Comparison of ENCODE assay signal across 8 cellular contexts in the genomic region with DNA sequence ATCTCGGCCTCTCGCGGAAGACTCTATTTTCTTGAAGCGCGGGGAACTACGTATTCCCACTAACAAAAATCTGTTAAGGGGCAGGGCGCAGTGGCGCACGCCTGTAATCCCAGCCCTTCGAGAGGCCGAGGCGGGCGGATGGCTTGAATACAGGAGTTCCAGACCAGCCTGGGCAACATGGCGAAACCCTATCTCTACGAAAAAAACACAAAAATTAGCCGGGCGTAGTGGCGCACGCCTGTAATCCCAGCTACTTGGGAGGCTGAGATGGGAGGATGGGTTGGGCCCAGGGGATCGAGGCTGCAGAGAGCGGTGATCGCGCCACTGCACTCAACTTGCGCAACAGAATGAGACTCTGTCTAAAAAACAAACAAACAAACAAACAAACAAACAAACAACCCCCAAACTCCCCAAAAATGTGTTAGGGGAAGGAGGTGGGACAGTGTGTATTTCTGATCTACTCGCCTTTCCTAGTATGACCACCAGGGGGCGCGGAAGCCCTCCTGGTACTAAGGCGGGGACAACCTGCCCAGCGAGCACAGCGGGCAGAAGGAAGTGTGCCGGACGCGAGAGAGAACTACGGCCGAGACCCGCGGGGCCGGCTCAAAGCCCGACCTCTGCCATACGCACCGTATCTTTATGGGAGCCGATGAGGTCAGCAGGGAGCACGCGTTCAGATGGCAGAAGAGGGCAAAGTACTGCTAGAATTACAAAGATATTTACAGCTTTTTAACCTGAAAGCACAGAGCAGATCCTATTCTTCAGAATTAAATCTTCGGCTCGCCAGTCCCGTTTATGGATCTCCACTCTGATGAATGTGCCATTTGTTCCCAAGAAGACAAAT. TPM values are rescaled to one million over a fixed set of nuclear protein-coding genes. Genes with fewer than 3 reads are reported as not detected.
DNase-seq lines count a peak whose midpoint lies in the region; ATAC-seq and TF ChIP-seq lines count a peak whose summit lies in the region.

No MANE protein-coding gene starts in this region.

- H3K9ac ChIP-seq in liver (ENCODE audit: low read depth in 1 of 2, low read length in 2 of 2): peak overlapping the region; percentile 76 to 77

- intact Hi-C loops in activated CD4-positive, alpha-beta T cell treated with anti-CD3 and anti-CD28 coated beads, Interleukin-2, amount 10 ng/mL, durations not matched to agents 24 days and 14 days (cut with micrococcal nuclease): loop anchor here (1.0 to 10.0 kb wide), 6 partner anchors 29 to 441 kb away; partner anchors contain the start of genes MRPL16 and PATL1
- intact Hi-C loops in dendritic cell treated with granulocyte-macrophage colony-stimulating factor and Interleukin-4, amounts not matched to agents 40 ng/mL and 50 ng/mL, for 4 days (cut with micrococcal nuclease): loop anchor here (1.0 to 2.0 kb wide), 2 partner anchors 48 to 57 kb away; partner anchors contain the start of gene MRPL16

- DNase-seq in AG10803 (ENCODE audit: low read depth): peak; percentile 69
- peak; percentile 82 for DNase-seq in NCI-H345 treated with DMSO at 0.1 percent for 48 hours (lab: John Stamatoyannopoulos, UW; ENCODE audit: unreplicated experiment)
- DNase-seq in activated CD4-positive, alpha-beta T cell treated with anti-CD3 and anti-CD28 coated beads, Interleukin-2, amount 10 ng/mL, durations not matched to agents 24 days and 14 days: peak; percentile 96
- DNase-seq in stimulated activated CD4-positive, alpha-beta T cell treated with anti-CD3 and anti-CD28 coated beads, Interleukin-4, amount 100 ng/mL, for 1 hour: peak; percentile 80

- no peaks in the 10 kb centered on the region for H3K9me3 Mint-ChIP-seq in activated CD4-positive, alpha-beta T cell treated with anti-CD3 and anti-CD28 coated beads, Interleukin-2, amount 10 ng/mL, durations not matched to agents 24 days and 14 days
- H3K9me3 Mint-ChIP-seq in dendritic cell treated with granulocyte-macrophage colony-stimulating factor and Interleukin-4, amounts not matched to agents 40 ng/mL and 50 ng/mL, for 4 days: no peaks in the 10 kb centered on the region

- peak overlapping the region; percentile 65 to 73 for H3K27ac ChIP-seq in liver (ENCODE audit: low read depth in 1 of 2, low read length in 2 of 2)

- TF ChIP-seq CTCF in AG10803 (conservative IDR thresholded peaks at IDR 0.05; ENCODE audit: low read length) (peak; percentile 85), liver (IDR thresholded peaks at IDR 0.05; ENCODE audit: low read depth, low read length, missing input control) (peak; percentile 90)

- peak overlapping the region; percentile 96 for H3K4me3 Mint-ChIP-seq in activated CD4-positive, alpha-beta T cell treated with anti-CD3 and anti-CD28 coated beads, Interleukin-2, amount 10 ng/mL, durations not matched to agents 24 days and 14 days
- H3K4me3 Mint-ChIP-seq in dendritic cell treated with granulocyte-macrophage colony-stimulating factor and Interleukin-4, amounts not matched to agents 40 ng/mL and 50 ng/mL, for 4 days: peak overlapping the region; percentile 86

- H3K36me3 ChIP-seq in liver (ENCODE audit: control insufficient read depth in 4 of 4, insufficient read depth in 3 of 4, low read depth in 1 of 4, low read length in 3 of 4): no peaks in the 10 kb centered on the region

- WGBS in liver: 30% methylated on average over 47 of the region's 47 CpGs

- peaks cover 37% of the 10 kb centered on the region for H3K4me1 Mint-ChIP-seq in activated CD4-positive, alpha-beta T cell treated with anti-CD3 and anti-CD28 coated beads, Interleukin-2, amount 10 ng/mL, durations not matched to agents 24 days and 14 days
- peaks cover 44% of the 10 kb centered on the region for H3K4me1 Mint-ChIP-seq in dendritic cell treated with granulocyte-macrophage colony-stimulating factor and Interleukin-4, amounts not matched to agents 40 ng/mL and 50 ng/mL, for 4 days (ENCODE audit: low read depth)

- no peaks in the 10 kb centered on the region for H3K9me3 ChIP-seq in liver (ENCODE audit: control insufficient read depth in 4 of 4, low read length in 3 of 4)

- H3K27me3 ChIP-seq in liver (ENCODE audit: control insufficient read depth in 4 of 4, insufficient read depth in 4 of 4, low read length in 3 of 4): peaks cover 0 to under 1% (median 0%) of the 10 kb centered on the region in 4 donors

- H3K27ac Mint-ChIP-seq in activated CD4-positive, alpha-beta T cell treated with anti-CD3 and anti-CD28 coated beads, Interleukin-2, amount 10 ng/mL, durations not matched to agents 24 days and 14 days: peak overlapping the region; percentile 90
- peak overlapping the region; percentile 86 for H3K27ac Mint-ChIP-seq in dendritic cell treated with granulocyte-macrophage colony-stimulating factor and Interleukin-4, amounts not matched to agents 40 ng/mL and 50 ng/mL, for 4 days

- ATAC-seq in GM18870 (IDR thresholded peaks at IDR 0.05; ENCODE audit: unreplicated experiment) (peak; percentile 82), HG03139 (IDR thresholded peaks at IDR 0.05; ENCODE audit: unreplicated experiment) (peak; percentile 66)

- peaks cover 2% of the 10 kb centered on the region for H3K36me3 Mint-ChIP-seq in activated CD4-positive, alpha-beta T cell treated with anti-CD3 and anti-CD28 coated beads, Interleukin-2, amount 10 ng/mL, durations not matched to agents 24 days and 14 days (ENCODE audit: low read depth)
- peaks cover 37% of the 10 kb centered on the region for H3K36me3 Mint-ChIP-seq in dendritic cell treated with granulocyte-macrophage colony-stimulating factor and Interleukin-4, amounts not matched to agents 40 ng/mL and 50 ng/mL, for 4 days (ENCODE audit: low read depth)

- peak; percentile 93 to 94 for TF ChIP-seq RAD21 in liver (IDR thresholded peaks at IDR 0.05)

- peaks cover 0 to 18% (median 10%) of the 10 kb centered on the region in 4 donors for H3K4me1 ChIP-seq in liver (ENCODE audit: control insufficient read depth in 4 of 4, insufficient read depth in 4 of 4, low read length in 3 of 4)

- H3K4me3 ChIP-seq in AG10803 (ENCODE audit: low read length) (peak overlapping the region; percentile 85), liver (ENCODE audit: low read depth in 1 of 3, low read length in 3 of 3) (peak overlapping the region; percentile 85 to 92 (median 87))

- H3K27me3 Mint-ChIP-seq in activated CD4-positive, alpha-beta T cell treated with anti-CD3 and anti-CD28 coated beads, Interleukin-2, amount 10 ng/mL, durations not matched to agents 24 days and 14 days: peaks cover 4% of the 10 kb centered on the region
- peaks cover 1% of the 10 kb centered on the region for H3K27me3 Mint-ChIP-seq in dendritic cell treated with granulocyte-macrophage colony-stimulating factor and Interleukin-4, amounts not matched to agents 40 ng/mL and 50 ng/mL, for 4 days

TF ChIP-seq in liver, 16 proteins besides CTCF, POLR2A, EP300 and RAD21:
- TF ChIP-seq JUND (IDR thresholded peaks at IDR 0.05) (peak in 1 of 2 donors; percentile 22), NR2F2 (IDR thresholded peaks at IDR 0.05) (peak; percentile 36), YY1 (IDR thresholded peaks at IDR 0.05) (peak; percentile 30), RXRA (IDR thresholded peaks at IDR 0.05) (peak; percentile 13 to 39), HNF4A (conservative IDR thresholded peaks at IDR 0.05) (peak; percentile 3 to 23)
- TF ChIP-seq, protein P1, sequence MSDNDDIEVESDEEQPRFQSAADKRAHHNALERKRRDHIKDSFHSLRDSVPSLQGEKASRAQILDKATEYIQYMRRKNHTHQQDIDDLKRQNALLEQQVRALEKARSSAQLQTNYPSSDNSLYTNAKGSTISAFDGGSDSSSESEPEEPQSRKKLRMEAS (IDR thresholded peaks at IDR 0.05): peak; percentile 58
- TF ChIP-seq, protein P2, sequence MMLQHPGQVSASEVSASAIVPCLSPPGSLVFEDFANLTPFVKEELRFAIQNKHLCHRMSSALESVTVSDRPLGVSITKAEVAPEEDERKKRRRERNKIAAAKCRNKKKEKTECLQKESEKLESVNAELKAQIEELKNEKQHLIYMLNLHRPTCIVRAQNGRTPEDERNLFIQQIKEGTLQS (IDR thresholded peaks at IDR 0.05): no peak
- TF ChIP-seq, protein P3, sequence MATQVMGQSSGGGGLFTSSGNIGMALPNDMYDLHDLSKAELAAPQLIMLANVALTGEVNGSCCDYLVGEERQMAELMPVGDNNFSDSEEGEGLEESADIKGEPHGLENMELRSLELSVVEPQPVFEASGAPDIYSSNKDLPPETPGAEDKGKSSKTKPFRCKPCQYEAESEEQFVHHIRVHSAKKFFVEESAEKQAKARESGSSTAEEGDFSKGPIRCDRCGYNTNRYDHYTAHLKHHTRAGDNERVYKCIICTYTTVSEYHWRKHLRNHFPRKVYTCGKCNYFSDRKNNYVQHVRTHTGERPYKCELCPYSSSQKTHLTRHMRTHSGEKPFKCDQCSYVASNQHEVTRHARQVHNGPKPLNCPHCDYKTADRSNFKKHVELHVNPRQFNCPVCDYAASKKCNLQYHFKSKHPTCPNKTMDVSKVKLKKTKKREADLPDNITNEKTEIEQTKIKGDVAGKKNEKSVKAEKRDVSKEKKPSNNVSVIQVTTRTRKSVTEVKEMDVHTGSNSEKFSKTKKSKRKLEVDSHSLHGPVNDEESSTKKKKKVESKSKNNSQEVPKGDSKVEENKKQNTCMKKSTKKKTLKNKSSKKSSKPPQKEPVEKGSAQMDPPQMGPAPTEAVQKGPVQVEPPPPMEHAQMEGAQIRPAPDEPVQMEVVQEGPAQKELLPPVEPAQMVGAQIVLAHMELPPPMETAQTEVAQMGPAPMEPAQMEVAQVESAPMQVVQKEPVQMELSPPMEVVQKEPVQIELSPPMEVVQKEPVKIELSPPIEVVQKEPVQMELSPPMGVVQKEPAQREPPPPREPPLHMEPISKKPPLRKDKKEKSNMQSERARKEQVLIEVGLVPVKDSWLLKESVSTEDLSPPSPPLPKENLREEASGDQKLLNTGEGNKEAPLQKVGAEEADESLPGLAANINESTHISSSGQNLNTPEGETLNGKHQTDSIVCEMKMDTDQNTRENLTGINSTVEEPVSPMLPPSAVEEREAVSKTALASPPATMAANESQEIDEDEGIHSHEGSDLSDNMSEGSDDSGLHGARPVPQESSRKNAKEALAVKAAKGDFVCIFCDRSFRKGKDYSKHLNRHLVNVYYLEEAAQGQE (IDR thresholded peaks at IDR 0.05): no peak

RNA-seq across cellular contexts. Expression of gene STX3, which starts 1.3 kb away (rescaled TPM):
- total RNA-seq in activated CD4-positive, alpha-beta T cell treated with anti-CD3 and anti-CD28 coated beads, Interleukin-2, amount 10 ng/mL, durations not matched to agents 24 days and 14 days: 19.2 and 20.1 TPM in 2 replicates
- total RNA-seq in liver: 1 to 10 TPM; 7.0 to 8.5 TPM
- polyA plus RNA-seq in liver: 1 to 10 TPM; 3.3 to 4.7 TPM

RNA-seq across cellular contexts. Expression of gene OR10V1, which starts 40.2 kb away (rescaled TPM):
- not detected in 2 replicates for total RNA-seq in activated CD4-positive, alpha-beta T cell treated with anti-CD3 and anti-CD28 coated beads, Interleukin-2, amount 10 ng/mL, durations not matched to agents 24 days and 14 days
- not detected for total RNA-seq in liver
- not detected for polyA plus RNA-seq in liver

RNA-seq across cellular contexts. Expression of gene MRPL16, which starts 56.7 kb away (rescaled TPM):
- 96.8 and 97.4 TPM in 2 replicates for total RNA-seq in activated CD4-positive, alpha-beta T cell treated with anti-CD3 and anti-CD28 coated beads, Interleukin-2, amount 10 ng/mL, durations not matched to agents 24 days and 14 days
- total RNA-seq in liver: 10 to 100 TPM; 24.9 to 33.5 TPM
- polyA plus RNA-seq in liver: 10 to 100 TPM; 45.7 to 54.9 TPM

Comparison
In these comparisons a context has a peak if more than half of its experiments do, and no peak if none do; other contexts are left out.
1. Peak in every context shown above with its lines: DNase-seq, ATAC-seq, H3K4me3 ChIP-seq and H3K27ac ChIP-seq.